19 cellular contexts compared by ENCODE assay signal in the genomic region with DNA sequence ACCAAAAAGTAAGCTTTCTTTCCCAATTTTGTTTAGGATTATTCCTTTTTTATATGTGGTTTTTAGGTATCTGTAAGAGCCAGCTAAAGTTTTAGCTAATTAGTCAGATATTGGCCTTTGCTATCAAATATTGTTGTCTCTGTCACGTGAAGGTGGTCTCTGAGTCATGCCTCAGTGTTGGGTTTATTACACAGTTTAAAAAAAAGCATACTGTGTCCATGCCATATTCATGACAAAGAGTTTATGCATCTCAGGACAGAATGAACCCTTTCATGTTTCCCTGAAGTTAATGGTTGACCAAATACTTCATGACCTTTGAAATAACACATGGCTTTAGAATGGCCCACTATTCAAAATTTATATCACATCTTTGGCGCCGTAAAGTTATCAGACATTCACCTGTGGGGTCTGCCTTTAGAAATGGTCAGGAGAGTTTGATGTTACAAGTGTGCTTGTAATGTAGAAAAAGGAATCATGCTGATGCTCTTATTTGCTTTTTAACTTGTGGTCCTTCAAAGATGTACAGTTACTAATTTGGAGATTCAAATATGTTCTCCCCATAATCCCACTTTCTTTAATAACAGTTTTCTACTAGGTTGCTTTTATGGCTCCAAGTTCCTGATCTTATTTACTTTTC.
DNase-seq lines count a peak whose midpoint lies in the region; ATAC-seq, FAIRE-seq and TF ChIP-seq lines count a peak whose summit lies in the region.
"Had no signal": no experiment of that assay in that cellular context is flagged by ENCODE, and none has a peak within 500 bp of the region (broad histone marks: within the 10 kb centered on the region; RNA-seq: fewer than 3 reads in every experiment).

No MANE protein-coding gene starts in this region.

- peaks cover 17% of the 10 kb centered on the region for H3K4me1 ChIP-seq in left ventricle myocardium inferior
- H3K4me1 ChIP-seq: lower lobe of right lung had no signal

- no peak overlapping the region for H3K4me3 ChIP-seq in left ventricle myocardium inferior
- H3K4me3 ChIP-seq in bronchial epithelial cell (ENCODE audit: low read depth, low read length) = no peak overlapping the region
- H3K4me3 ChIP-seq: lower lobe of right lung, SK-N-MC had no signal

- H3K27me3 ChIP-seq in left ventricle myocardium inferior (ENCODE audit: low read depth) (no peaks in the 10 kb centered on the region), bronchial epithelial cell (ENCODE audit: control insufficient read depth, insufficient read depth, low read length) (no peaks in the 10 kb centered on the region)

- peak overlapping the region; percentile 32 for H3K27ac ChIP-seq in left ventricle myocardium inferior (replicated peaks)
- H3K27ac ChIP-seq: lower lobe of right lung, SK-N-MC, WERI-Rb-1 had no signal

- no peak for TF ChIP-seq CTCF in left ventricle myocardium inferior (IDR thresholded peaks at IDR 0.05; ENCODE audit: borderline replicate concordance)
- TF ChIP-seq CTCF in bronchial epithelial cell (IDR thresholded peaks at IDR 0.05; ENCODE audit: insufficient read depth, low read length, severe bottlenecking) = no peak

- DNase-seq in left ventricle myocardium inferior (no peak), cardiac septum (ENCODE audit: low spot score) (no peak), bronchial epithelial cell (ENCODE audit: low read depth) (peak; percentile 30), left colon (no peak), DMS 273 (lab: John Stamatoyannopoulos, UW; ENCODE audit: unreplicated experiment) (no peak), OCI-M2 (lab: John Stamatoyannopoulos, UW; ENCODE audit: unreplicated experiment) (no peak), GDM1 (lab: John Stamatoyannopoulos, UW) (no peak)
- DNase-seq: activated gamma-delta T cell treated with Interleukin-2 at 50 U/mL for 16 hours; cerebellar nuclear complex; erythroblast; HCEC 1CT; lower lobe of right lung; NCI-H1048; NCI-H2227 treated with DMSO at 0.1 percent for 48 hours; stimulated activated naive CD8-positive, alpha-beta T cell treated with anti-CD3 and anti-CD28 coated beads, Interleukin-15, amount 100 ng/mL, for 72 hours; WERI-Rb-1 had no signal

- peak; percentile 77 for ATAC-seq in left colon
- ATAC-seq in GM21447 (IDR thresholded peaks at IDR 0.05; ENCODE audit: unreplicated experiment) = no peak
- ATAC-seq: lower lobe of right lung; stimulated activated naive CD8-positive, alpha-beta T cell treated with anti-CD3 and anti-CD28 coated beads, Interleukin-15, amount 100 ng/mL, for 72 hours had no signal

- no peak for FAIRE-seq in bronchial epithelial cell (lab: Jason Lieb, UNC)
- FAIRE-seq: D721Med had no signal

- H3K9me3 ChIP-seq in left ventricle myocardium inferior (replicated peaks) = no peaks in the 10 kb centered on the region
- H3K9me3 ChIP-seq: lower lobe of right lung had no signal

- no peaks in the 10 kb centered on the region for H3K36me3 ChIP-seq in left ventricle myocardium inferior
- no peaks in the 10 kb centered on the region for H3K36me3 ChIP-seq in bronchial epithelial cell (ENCODE audit: control insufficient read depth, insufficient read depth, low read length)
- H3K36me3 ChIP-seq: lower lobe of right lung, WERI-Rb-1 had no signal

- intact Hi-C loops in left ventricle myocardium inferior (cut with micrococcal nuclease) = no loop called here
- intact Hi-C loops in cardiac septum (cut with DNase I) = loop anchor here (5.0 kb wide), 1 partner anchor 51 kb away; no protein-coding TSS in a partner anchor
- intact Hi-C loops in left colon (cut with DNase I, micrococcal nuclease) = no loop called here
